32 cellular contexts compared by ENCODE assay signal in genomic region chr11:1812274-1812673, GRCh38.
"Had no signal": no experiment of that assay in that cellular context is flagged by ENCODE, and none has a peak within 500 bp of the region (broad histone marks: within the 10 kb centered on the region; RNA-seq: fewer than 3 reads in every experiment).

No MANE protein-coding gene starts in this region.

- H3K27me3 ChIP-seq: adrenal gland, ascending aorta, body of pancreas, brain microvascular endothelial cell, breast epithelium, cardiac muscle cell had no signal

- H3K9me3 ChIP-seq: adrenal gland, ascending aorta, body of pancreas, breast epithelium had no signal

- H3K4me1 ChIP-seq: adrenal gland, ascending aorta, breast epithelium had no signal

- ATAC-seq: activated naive CD4-positive, alpha-beta T cell treated with anti-CD3 and anti-CD28 coated beads, Interleukin-2, amount 50 U/mL, for 72 hours; activated naive CD8-positive, alpha-beta T cell treated with anti-CD3 and anti-CD28 coated beads, Interleukin-2, amount 50 U/mL, for 24 hours; activated T-cell treated with anti-CD3 and anti-CD28 coated beads, Interleukin-2, amount 50 U/mL, for 4 hours; activated T-cell treated with anti-CD3 and anti-CD28 coated beads, Interleukin-2, amount 50 U/mL, for 72 hours; activated T-helper 17 cell treated with anti-CD3 and anti-CD28 coated beads, Interleukin-2, amount 50 U/mL, for 72 hours; body of pancreas had no signal

- H3K27ac ChIP-seq: adrenal gland, ascending aorta, body of pancreas, brain microvascular endothelial cell, breast epithelium, cardiac muscle cell had no signal

- H3K36me3 ChIP-seq: adrenal gland, ascending aorta, brain microvascular endothelial cell, breast epithelium, cardiac muscle cell had no signal

- DNase-seq: activated effector memory CD4-positive, alpha-beta T cell treated with anti-CD3 and anti-CD28 coated beads, Interleukin-2, amount 50 U/mL, for 16 hours; activated effector memory CD4-positive, alpha-beta T cell treated with Interleukin-2 at 50 U/mL for 16 hours; activated gamma-delta T cell; activated gamma-delta T cell treated with Interleukin-2 at 50 U/mL for 16 hours; activated naive CD4-positive, alpha-beta T cell; activated naive CD4-positive, alpha-beta T cell treated with anti-CD3 and anti-CD28 coated beads for 36 hours; activated naive CD4-positive, alpha-beta T cell treated with anti-CD3 and anti-CD28 coated beads, Interleukin-2, amount 10 ng/mL, durations not matched to agents 7 days and 5 days; activated naive CD4-positive, alpha-beta T cell treated with anti-CD3 and anti-CD28 coated beads, Interleukin-2, amount 50 U/mL, for 16 hours; activated naive CD4-positive, alpha-beta T cell treated with Interleukin-2 at 50 U/mL for 16 hours; activated naive CD8-positive, alpha-beta T cell treated with anti-CD3 and anti-CD28 coated beads for 36 hours; activated naive CD8-positive, alpha-beta T cell treated with anti-CD3 and anti-CD28 coated beads, Interleukin-2, amount 10 ng/mL, durations not matched to agents 7 days and 5 days; activated naive CD8-positive, alpha-beta T cell treated with anti-CD3 and anti-CD28 coated beads, Interleukin-2, amount 50 U/mL, for 24 hours; activated T-cell treated with anti-CD3 and anti-CD28 coated beads, Interleukin-2, amount 50 U/mL, for 1 hour; activated T-cell treated with anti-CD3 and anti-CD28 coated beads, Interleukin-2, amount 50 U/mL, for 24 hours; activated T-cell treated with anti-CD3 and anti-CD28 coated beads, Interleukin-2, amount 50 U/mL, for 4 hours; activated T-cell treated with anti-CD3 and anti-CD28 coated beads, Interleukin-2, amount 50 U/mL, for 48 hours; activated T-cell treated with anti-CD3 and anti-CD28 coated beads, Interleukin-2, amount 50 U/mL, for 72 hours; adrenal gland; amniotic stem cell; amygdala; anterior cingulate cortex; aorta; body of pancreas; brain microvascular endothelial cell; caudate nucleus; central memory CD4-positive, alpha-beta T cell; cerebellar nuclear complex had no signal

- H3K4me3 ChIP-seq: adrenal gland, ascending aorta, body of pancreas, breast epithelium, cardiac muscle cell had no signal
